14 cellular contexts compared by ENCODE assay signal in the genomic region with DNA sequence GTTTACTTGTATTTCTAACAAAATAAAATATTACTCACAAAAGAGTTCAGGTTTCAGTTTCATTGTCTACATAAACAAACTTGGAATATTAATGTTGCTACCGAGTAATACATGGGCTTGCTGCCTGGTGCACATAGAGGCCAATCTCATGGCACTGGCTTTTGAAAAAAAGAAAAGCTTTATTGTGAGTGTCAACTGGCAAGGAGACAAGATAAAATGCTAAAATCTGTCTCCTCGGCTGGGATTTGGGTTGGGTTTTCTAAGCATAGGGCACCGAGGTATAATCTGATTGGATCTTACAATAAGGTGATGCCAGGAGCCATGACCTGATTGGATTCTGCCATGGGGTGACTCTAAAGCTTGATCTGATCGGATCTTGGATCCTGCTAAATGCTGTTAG.
DNase-seq lines count a peak whose midpoint lies in the region; ATAC-seq and TF ChIP-seq lines count a peak whose summit lies in the region.
"Had no signal": no experiment of that assay in that cellular context is flagged by ENCODE, and none has a peak within 500 bp of the region (broad histone marks: within the 10 kb centered on the region; RNA-seq: fewer than 3 reads in every experiment).

No MANE protein-coding gene starts in this region.

- H3K4me3 Mint-ChIP-seq in WTC11, result no peak overlapping the region
- H3K4me3 Mint-ChIP-seq: CD8-positive, alpha-beta T cell had no signal

- no peaks in the 10 kb centered on the region for H3K27me3 Mint-ChIP-seq in WTC11 (ENCODE audit: low read depth)

- H3K4me1 Mint-ChIP-seq in WTC11, result peaks cover 1% of the 10 kb centered on the region

- ATAC-seq in WTC11 (peak; percentile 39), HG02870 (IDR thresholded peaks at IDR 0.05; ENCODE audit: unreplicated experiment) (no peak)
- ATAC-seq: CD8-positive, alpha-beta T cell had no signal

- CTCF ChIA-PET in WTC11 (lab: Charles Lee), result no interaction called here

- POLR2A ChIA-PET in WTC11 (lab: Charles Lee), result no interaction called here

- H3K36me3 Mint-ChIP-seq in WTC11, result no peaks in the 10 kb centered on the region
- H3K36me3 Mint-ChIP-seq: CD8-positive, alpha-beta T cell had no signal

- DNase-seq in HCEC 1CT, result peak; percentile 14
- no peak for DNase-seq in WTC11 (ENCODE audit: low spot score)
- DNase-seq in medulla oblongata (ENCODE audit: extremely low spot score), result peak; percentile 38
- DNase-seq in ecto neural progenitor cell (ENCODE audit: low spot score), result no peak
- DNase-seq in NCI-H748 treated with DMSO at 0.1 percent for 48 hours (lab: John Stamatoyannopoulos, UW), result no peak
- no peak for DNase-seq in activated CD8-positive, alpha-beta memory T cell treated with anti-CD3 and anti-CD28 coated beads, Interleukin-2, amount 50 U/mL, for 4 hours
- DNase-seq: CD8-positive, alpha-beta T cell; DMS79; NCI-H1417 treated with DMSO at 0.1 percent for 48 hours; NCI-H2029; NCI-H2171; NCI-H446; NCI-H69 had no signal

- no peaks in the 10 kb centered on the region for H3K9me3 Mint-ChIP-seq in WTC11

- H3K27ac Mint-ChIP-seq in WTC11, result no peak overlapping the region
- H3K27ac Mint-ChIP-seq: CD8-positive, alpha-beta T cell had no signal

- TF ChIP-seq CTCF in WTC11 (IDR thresholded peaks at IDR 0.05), result no peak

TF ChIP-seq in WTC11, 78 proteins besides CTCF, POLR2A, EP300 and RAD21:
- TF ChIP-seq ETV6 (CRISPR knock-in tag; IDR thresholded peaks at IDR 0.05) (no peak), NFE2L1 (CRISPR knock-in tag; IDR thresholded peaks at IDR 0.05) (no peak), ZNF396 (CRISPR knock-in tag; IDR thresholded peaks at IDR 0.05; ENCODE audit: borderline replicate concordance) (no peak), SP1 (CRISPR knock-in tag; conservative IDR thresholded peaks at IDR 0.05) (no peak), TP53 (CRISPR knock-in tag; IDR thresholded peaks at IDR 0.05) (no peak), ZNF416 (CRISPR knock-in tag; IDR thresholded peaks at IDR 0.05) (no peak), NR3C1 (CRISPR knock-in tag; conservative IDR thresholded peaks at IDR 0.05; ENCODE audit: low read depth) (no peak), TEAD1 (CRISPR knock-in tag; IDR thresholded peaks at IDR 0.05) (no peak), ZNF423 (CRISPR knock-in tag; IDR thresholded peaks at IDR 0.05) (no peak), FOXK1 (CRISPR knock-in tag; IDR thresholded peaks at IDR 0.05) (no peak), GRHL2 (CRISPR knock-in tag; IDR thresholded peaks at IDR 0.05; ENCODE audit: insufficient replicate concordance, severe bottlenecking) (no peak), ZNF317 (CRISPR knock-in tag; IDR thresholded peaks at IDR 0.05; ENCODE audit: borderline replicate concordance, low read depth) (no peak), FOXJ3 (CRISPR knock-in tag; IDR thresholded peaks at IDR 0.05; ENCODE audit: borderline replicate concordance) (no peak), JAZF1 (CRISPR knock-in tag; IDR thresholded peaks at IDR 0.05) (no peak)
- TF ChIP-seq, protein P1, sequence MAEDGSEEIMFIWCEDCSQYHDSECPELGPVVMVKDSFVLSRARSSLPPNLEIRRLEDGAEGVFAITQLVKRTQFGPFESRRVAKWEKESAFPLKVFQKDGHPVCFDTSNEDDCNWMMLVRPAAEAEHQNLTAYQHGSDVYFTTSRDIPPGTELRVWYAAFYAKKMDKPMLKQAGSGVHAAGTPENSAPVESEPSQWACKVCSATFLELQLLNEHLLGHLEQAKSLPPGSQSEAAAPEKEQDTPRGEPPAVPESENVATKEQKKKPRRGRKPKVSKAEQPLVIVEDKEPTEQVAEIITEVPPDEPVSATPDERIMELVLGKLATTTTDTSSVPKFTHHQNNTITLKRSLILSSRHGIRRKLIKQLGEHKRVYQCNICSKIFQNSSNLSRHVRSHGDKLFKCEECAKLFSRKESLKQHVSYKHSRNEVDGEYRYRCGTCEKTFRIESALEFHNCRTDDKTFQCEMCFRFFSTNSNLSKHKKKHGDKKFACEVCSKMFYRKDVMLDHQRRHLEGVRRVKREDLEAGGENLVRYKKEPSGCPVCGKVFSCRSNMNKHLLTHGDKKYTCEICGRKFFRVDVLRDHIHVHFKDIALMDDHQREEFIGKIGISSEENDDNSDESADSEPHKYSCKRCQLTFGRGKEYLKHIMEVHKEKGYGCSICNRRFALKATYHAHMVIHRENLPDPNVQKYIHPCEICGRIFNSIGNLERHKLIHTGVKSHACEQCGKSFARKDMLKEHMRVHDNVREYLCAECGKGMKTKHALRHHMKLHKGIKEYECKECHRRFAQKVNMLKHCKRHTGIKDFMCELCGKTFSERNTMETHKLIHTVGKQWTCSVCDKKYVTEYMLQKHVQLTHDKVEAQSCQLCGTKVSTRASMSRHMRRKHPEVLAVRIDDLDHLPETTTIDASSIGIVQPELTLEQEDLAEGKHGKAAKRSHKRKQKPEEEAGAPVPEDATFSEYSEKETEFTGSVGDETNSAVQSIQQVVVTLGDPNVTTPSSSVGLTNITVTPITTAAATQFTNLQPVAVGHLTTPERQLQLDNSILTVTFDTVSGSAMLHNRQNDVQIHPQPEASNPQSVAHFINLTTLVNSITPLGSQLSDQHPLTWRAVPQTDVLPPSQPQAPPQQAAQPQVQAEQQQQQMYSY (CRISPR knock-in tag; IDR thresholded peaks at IDR 0.05), result no peak
- TF ChIP-seq, protein P2, sequence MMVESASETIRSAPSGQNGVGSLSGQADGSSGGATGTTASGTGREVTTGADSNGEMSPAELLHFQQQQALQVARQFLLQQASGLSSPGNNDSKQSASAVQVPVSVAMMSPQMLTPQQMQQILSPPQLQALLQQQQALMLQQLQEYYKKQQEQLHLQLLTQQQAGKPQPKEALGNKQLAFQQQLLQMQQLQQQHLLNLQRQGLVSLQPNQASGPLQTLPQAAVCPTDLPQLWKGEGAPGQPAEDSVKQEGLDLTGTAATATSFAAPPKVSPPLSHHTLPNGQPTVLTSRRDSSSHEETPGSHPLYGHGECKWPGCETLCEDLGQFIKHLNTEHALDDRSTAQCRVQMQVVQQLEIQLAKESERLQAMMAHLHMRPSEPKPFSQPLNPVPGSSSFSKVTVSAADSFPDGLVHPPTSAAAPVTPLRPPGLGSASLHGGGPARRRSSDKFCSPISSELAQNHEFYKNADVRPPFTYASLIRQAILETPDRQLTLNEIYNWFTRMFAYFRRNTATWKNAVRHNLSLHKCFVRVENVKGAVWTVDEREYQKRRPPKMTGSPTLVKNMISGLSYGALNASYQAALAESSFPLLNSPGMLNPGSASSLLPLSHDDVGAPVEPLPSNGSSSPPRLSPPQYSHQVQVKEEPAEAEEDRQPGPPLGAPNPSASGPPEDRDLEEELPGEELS (CRISPR knock-in tag; IDR thresholded peaks at IDR 0.05), result no peak
- TF ChIP-seq, protein P3, sequence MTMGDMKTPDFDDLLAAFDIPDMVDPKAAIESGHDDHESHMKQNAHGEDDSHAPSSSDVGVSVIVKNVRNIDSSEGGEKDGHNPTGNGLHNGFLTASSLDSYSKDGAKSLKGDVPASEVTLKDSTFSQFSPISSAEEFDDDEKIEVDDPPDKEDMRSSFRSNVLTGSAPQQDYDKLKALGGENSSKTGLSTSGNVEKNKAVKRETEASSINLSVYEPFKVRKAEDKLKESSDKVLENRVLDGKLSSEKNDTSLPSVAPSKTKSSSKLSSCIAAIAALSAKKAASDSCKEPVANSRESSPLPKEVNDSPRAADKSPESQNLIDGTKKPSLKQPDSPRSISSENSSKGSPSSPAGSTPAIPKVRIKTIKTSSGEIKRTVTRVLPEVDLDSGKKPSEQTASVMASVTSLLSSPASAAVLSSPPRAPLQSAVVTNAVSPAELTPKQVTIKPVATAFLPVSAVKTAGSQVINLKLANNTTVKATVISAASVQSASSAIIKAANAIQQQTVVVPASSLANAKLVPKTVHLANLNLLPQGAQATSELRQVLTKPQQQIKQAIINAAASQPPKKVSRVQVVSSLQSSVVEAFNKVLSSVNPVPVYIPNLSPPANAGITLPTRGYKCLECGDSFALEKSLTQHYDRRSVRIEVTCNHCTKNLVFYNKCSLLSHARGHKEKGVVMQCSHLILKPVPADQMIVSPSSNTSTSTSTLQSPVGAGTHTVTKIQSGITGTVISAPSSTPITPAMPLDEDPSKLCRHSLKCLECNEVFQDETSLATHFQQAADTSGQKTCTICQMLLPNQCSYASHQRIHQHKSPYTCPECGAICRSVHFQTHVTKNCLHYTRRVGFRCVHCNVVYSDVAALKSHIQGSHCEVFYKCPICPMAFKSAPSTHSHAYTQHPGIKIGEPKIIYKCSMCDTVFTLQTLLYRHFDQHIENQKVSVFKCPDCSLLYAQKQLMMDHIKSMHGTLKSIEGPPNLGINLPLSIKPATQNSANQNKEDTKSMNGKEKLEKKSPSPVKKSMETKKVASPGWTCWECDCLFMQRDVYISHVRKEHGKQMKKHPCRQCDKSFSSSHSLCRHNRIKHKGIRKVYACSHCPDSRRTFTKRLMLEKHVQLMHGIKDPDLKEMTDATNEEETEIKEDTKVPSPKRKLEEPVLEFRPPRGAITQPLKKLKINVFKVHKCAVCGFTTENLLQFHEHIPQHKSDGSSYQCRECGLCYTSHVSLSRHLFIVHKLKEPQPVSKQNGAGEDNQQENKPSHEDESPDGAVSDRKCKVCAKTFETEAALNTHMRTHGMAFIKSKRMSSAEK (CRISPR knock-in tag; IDR thresholded peaks at IDR 0.05; ENCODE audit: borderline replicate concordance), result no peak
- TF ChIP-seq, protein P4, sequence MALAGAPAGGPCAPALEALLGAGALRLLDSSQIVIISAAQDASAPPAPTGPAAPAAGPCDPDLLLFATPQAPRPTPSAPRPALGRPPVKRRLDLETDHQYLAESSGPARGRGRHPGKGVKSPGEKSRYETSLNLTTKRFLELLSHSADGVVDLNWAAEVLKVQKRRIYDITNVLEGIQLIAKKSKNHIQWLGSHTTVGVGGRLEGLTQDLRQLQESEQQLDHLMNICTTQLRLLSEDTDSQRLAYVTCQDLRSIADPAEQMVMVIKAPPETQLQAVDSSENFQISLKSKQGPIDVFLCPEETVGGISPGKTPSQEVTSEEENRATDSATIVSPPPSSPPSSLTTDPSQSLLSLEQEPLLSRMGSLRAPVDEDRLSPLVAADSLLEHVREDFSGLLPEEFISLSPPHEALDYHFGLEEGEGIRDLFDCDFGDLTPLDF (CRISPR knock-in tag; IDR thresholded peaks at IDR 0.05), result no peak

Comparison
In these comparisons a context has a peak if more than half of its experiments do, and no peak if none do; other contexts are left out.
1. DNase-seq: peak in HCEC 1CT (single experiment) and medulla oblongata (single experiment); none in WTC11 (single experiment), ecto neural progenitor cell (single experiment), NCI-H748 treated with DMSO at 0.1 percent for 48 hours (single experiment) and activated CD8-positive, alpha-beta memory T cell treated with anti-CD3 and anti-CD28 coated beads, Interleukin-2, amount 50 U/mL, for 4 hours (single experiment).